8 cellular contexts compared by ENCODE assay signal in the genomic region with DNA sequence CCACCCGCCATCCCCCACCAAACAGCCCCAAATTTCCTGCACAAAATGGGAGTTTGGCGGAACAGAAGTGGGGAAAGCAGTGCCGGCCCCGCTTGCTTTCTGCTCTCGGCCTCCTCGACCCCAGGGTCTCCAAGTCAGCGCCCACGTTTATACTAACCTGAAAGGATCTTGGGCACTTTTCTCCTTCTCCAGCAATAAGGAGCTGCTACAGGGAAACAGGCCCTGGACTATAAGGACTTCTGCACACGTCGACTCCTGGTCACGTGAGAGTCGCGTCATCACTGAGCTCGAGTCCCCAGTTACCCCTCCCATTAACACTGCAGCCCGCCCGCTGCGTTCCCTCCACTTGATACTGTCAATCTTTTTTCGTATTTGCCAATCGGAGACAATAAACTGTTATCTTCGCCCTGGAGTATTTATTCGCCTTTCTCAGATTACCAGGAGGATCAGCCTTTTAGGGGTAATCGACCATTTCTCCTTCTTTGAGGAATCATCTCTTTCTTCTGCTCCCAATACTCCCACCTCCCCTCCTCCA. TPM values are rescaled to one million over a fixed set of nuclear protein-coding genes. Genes with fewer than 3 reads are reported as not detected.
A peak's percentile ranks its signal among the peaks of the same experiment; 100 is the strongest.
DNase-seq lines count a peak whose midpoint lies in the region; ATAC-seq, FAIRE-seq and TF ChIP-seq lines count a peak whose summit lies in the region.

A gene with protein sequence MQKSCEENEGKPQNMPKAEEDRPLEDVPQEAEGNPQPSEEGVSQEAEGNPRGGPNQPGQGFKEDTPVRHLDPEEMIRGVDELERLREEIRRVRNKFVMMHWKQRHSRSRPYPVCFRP (minus strand): TSS at position 235 of the 535 bp plus-strand sequence. CDS start 1,176 bp downstream, outside the sequence.

- ATAC-seq in HG02678 (IDR thresholded peaks at IDR 0.05; ENCODE audit: unreplicated experiment) (peak; percentile 97), right cardiac atrium (peak; percentile 97 to 98), psoas muscle (peak; percentile 83 to 98 (median 92))

- peak; percentile 23 for TF ChIP-seq POLR2A in GM10847 (IDR thresholded peaks at IDR 0.05; ENCODE audit: extremely low read depth, insufficient read length)

- peak within 1 kb of the TSS; percentile 91 for H3K27ac Mint-ChIP-seq in T-helper 1 cell treated with Interleukin-12 subunit alpha and Interleukin-12 subunit beta and Interleukin-4 antibody, amounts not matched to agents 30 μg/mL and 1 μg/mL, for 36 hours

- no peak for TF ChIP-seq CTCF in ascending aorta (IDR thresholded peaks at IDR 0.05)
- TF ChIP-seq CTCF in psoas muscle (IDR thresholded peaks at IDR 0.05): no peak

- H3K9me3 ChIP-seq in ascending aorta: no peaks in the 10 kb centered on the region
- no peaks in the 10 kb centered on the region for H3K9me3 ChIP-seq in right cardiac atrium (ENCODE audit: control insufficient read depth, low read length)
- no peaks in the 10 kb centered on the region for H3K9me3 ChIP-seq in psoas muscle

- intact Hi-C loops in ascending aorta (cut with DNase I) (loop anchor here (1.0 to 2.0 kb wide), 2 partner anchors 40 to 56 kb away; a partner anchor contains a TSS), right cardiac atrium (cut with DNase I) (loop anchor here in 1 of 4 donors (5.0 kb wide), 1 partner anchor 43 kb away; no protein-coding TSS in a partner anchor), psoas muscle (cut with DNase I) (loop anchor here in 1 of 2 donors (5.0 kb wide), 1 partner anchor 43 kb away; no protein-coding TSS in a partner anchor)

- H3K4me3 ChIP-seq in ascending aorta (peak within 1 kb of the TSS; percentile 56 to 73), right cardiac atrium (ENCODE audit: low read length) (peak within 1 kb of the TSS; percentile 99), psoas muscle (peak within 1 kb of the TSS; percentile 65)

- DNase-seq in NCI-H128 (lab: John Stamatoyannopoulos, UW; ENCODE audit: unreplicated experiment): peak; percentile 68
- peak; percentile 45 to 90 for DNase-seq in ascending aorta (ENCODE audit: low spot score in 2 of 2)
- peak; percentile 84 to 94 (median 89) for DNase-seq in right cardiac atrium
- peak; percentile 71 to 81 for DNase-seq in psoas muscle
- peak; percentile 84 for DNase-seq in urothelium cell line (ENCODE audit: low spot score)

- peak within 1 kb of the TSS; percentile 93 for H3K4me3 Mint-ChIP-seq in T-helper 1 cell treated with Interleukin-12 subunit alpha and Interleukin-12 subunit beta and Interleukin-4 antibody, amounts not matched to agents 30 μg/mL and 1 μg/mL, for 36 hours

- H3K27me3 ChIP-seq in ascending aorta: no peaks in the 10 kb centered on the region
- no peaks in the 10 kb centered on the region for H3K27me3 ChIP-seq in right cardiac atrium (ENCODE audit: control insufficient read depth, insufficient read depth)
- H3K27me3 ChIP-seq in psoas muscle (ENCODE audit: insufficient read depth in 3 of 3, low read length in 2 of 3): no peaks in the 10 kb centered on the region

- no peak for FAIRE-seq in urothelium cell line (lab: Jason Lieb, UNC)

- no peaks in the 10 kb centered on the region for H3K9me3 Mint-ChIP-seq in T-helper 1 cell treated with Interleukin-12 subunit alpha and Interleukin-12 subunit beta and Interleukin-4 antibody, amounts not matched to agents 30 μg/mL and 1 μg/mL, for 36 hours

- H3K4me1 Mint-ChIP-seq in T-helper 1 cell treated with Interleukin-12 subunit alpha and Interleukin-12 subunit beta and Interleukin-4 antibody, amounts not matched to agents 30 μg/mL and 1 μg/mL, for 36 hours (ENCODE audit: low read depth): peaks cover 17% of the 10 kb centered on the region

- H3K36me3 ChIP-seq in ascending aorta (no peaks in the 10 kb centered on the region), psoas muscle (ENCODE audit: insufficient read depth in 1 of 2, low read depth in 1 of 2) (no peaks in the 10 kb centered on the region)

- H3K36me3 Mint-ChIP-seq in T-helper 1 cell treated with Interleukin-12 subunit alpha and Interleukin-12 subunit beta and Interleukin-4 antibody, amounts not matched to agents 30 μg/mL and 1 μg/mL, for 36 hours (ENCODE audit: low read depth): peaks cover 16% of the 10 kb centered on the region

- peaks cover 0 to 4% of the 10 kb centered on the region in 2 donors for H3K4me1 ChIP-seq in ascending aorta
- no peaks in the 10 kb centered on the region for H3K4me1 ChIP-seq in right cardiac atrium (ENCODE audit: control insufficient read depth, insufficient read depth, low read length)
- no peaks in the 10 kb centered on the region for H3K4me1 ChIP-seq in psoas muscle

- H3K27ac ChIP-seq in ascending aorta (peak within 1 kb of the TSS; percentile 76 to 83), right cardiac atrium (ENCODE audit: low read length) (peak within 1 kb of the TSS; percentile 99), psoas muscle (peak within 1 kb of the TSS; percentile 62)

- WGBS in right cardiac atrium: 0% methylated on average over 22 of the region's 22 CpGs
- WGBS in psoas muscle, 3 donors: 0 to 25% (median 0%) methylated on average over 21 to 22 of the region's 22 CpGs

- peaks cover 3% of the 10 kb centered on the region for H3K27me3 Mint-ChIP-seq in T-helper 1 cell treated with Interleukin-12 subunit alpha and Interleukin-12 subunit beta and Interleukin-4 antibody, amounts not matched to agents 30 μg/mL and 1 μg/mL, for 36 hours (ENCODE audit: low read depth)

RNA-seq across cellular contexts. Expression of the gene that starts here (rescaled TPM):
- total RNA-seq in ascending aorta (39.1 TPM), right cardiac atrium (10 to 100 TPM; 57.1 to 72.6 (median 61.4) TPM), psoas muscle (10 to 100 TPM in 1 of 4 donors, 1 to 10 TPM in 3; 6.6 to 15.8 (median 8.2) TPM)
- polyA plus RNA-seq in right cardiac atrium (96.8 TPM), psoas muscle (10 to 100 TPM in 2 of 3 donors, 1 to 10 TPM in 1; 9.5 to 13.9 (median 11.0) TPM)

Comparison
In these comparisons a context has a peak if more than half of its experiments do, and no peak if none do; other contexts are left out.
1. Peak in every context shown above with its lines: DNase-seq, ATAC-seq, H3K4me3 ChIP-seq and H3K27ac ChIP-seq.